Comparison of ENCODE assay signal across 8 cellular contexts in genomic region chr2:222305510-222306392, GRCh38. TPM values are rescaled to one million over a fixed set of nuclear protein-coding genes. Genes with fewer than 3 reads are reported as not detected.
DNase-seq lines count a peak whose midpoint lies in the region; TF ChIP-seq lines count a peak whose summit lies in the region.

No MANE protein-coding gene starts in this region.

- CTCF ChIA-PET in OCI-LY7 (lab: Charles Lee; ENCODE audit: unreplicated experiment): no interaction called here

- H3K79me2 ChIP-seq in OCI-LY7 (ENCODE audit: insufficient read depth, low read depth, low read length): no peaks in the 10 kb centered on the region

- TF ChIP-seq CTCF in chondrocyte (IDR thresholded peaks at IDR 0.05) (peak; percentile 21), OCI-LY7 (conservative IDR thresholded peaks at IDR 0.05; ENCODE audit: low read length) (no peak)

- no peak overlapping the region for H3K4me2 ChIP-seq in OCI-LY7 (ENCODE audit: low read length)

- peak overlapping the region; percentile 70 for H3K4me3 Mint-ChIP-seq in chondrocyte (ENCODE audit: unreplicated experiment)

- POLR2A ChIA-PET in OCI-LY7 (lab: Charles Lee): no interaction called here

- H3K36me3 ChIP-seq in OCI-LY7 (ENCODE audit: insufficient read depth, low read length): no peaks in the 10 kb centered on the region

- H3K9me3 Mint-ChIP-seq in chondrocyte (ENCODE audit: low read depth): no peaks in the 10 kb centered on the region

- no peak overlapping the region for H3K27ac Mint-ChIP-seq in chondrocyte (ENCODE audit: unreplicated experiment)

- intact Hi-C loops in OCI-LY7 (cut with micrococcal nuclease; ENCODE audit: unreplicated experiment): no loop called here

- DNase-seq in NCI-H2107 treated with DMSO at 0.1 percent for 48 hours (lab: John Stamatoyannopoulos, UW; ENCODE audit: unreplicated experiment): peak; percentile 16
- DNase-seq in NCI-H2107 (lab: John Stamatoyannopoulos, UW): no peak
- peak; percentile 46 for DNase-seq in M059J (ENCODE audit: low read depth)
- no peak for DNase-seq in chondrocyte (ENCODE audit: low spot score)
- peak; percentile 12 for DNase-seq in midbrain (lab: John Stamatoyannopoulos, UW)
- no peak for DNase-seq in HK-2 (ENCODE audit: unreplicated experiment)
- DNase-seq in OCI-LY7 (ENCODE audit: low spot score): no peak
- no peak for DNase-seq in effector CD4-positive, alpha-beta T cell

- peaks cover 13% of the 10 kb centered on the region for H3K36me3 Mint-ChIP-seq in chondrocyte (ENCODE audit: low read depth)

- H2AFZ ChIP-seq in OCI-LY7 (ENCODE audit: low read length): no peak overlapping the region

- no peaks in the 10 kb centered on the region for H3K9me2 ChIP-seq in OCI-LY7 (ENCODE audit: insufficient read depth, low read length)

- H3K4me1 ChIP-seq in OCI-LY7 (ENCODE audit: insufficient read depth, low read length, poor library complexity, severe bottlenecking): no peaks in the 10 kb centered on the region

- H3K9me3 ChIP-seq in OCI-LY7 (ENCODE audit: low read length): no peaks in the 10 kb centered on the region

- H3K27ac ChIP-seq in OCI-LY7 (ENCODE audit: low read depth, low read length, poor library complexity, severe bottlenecking): no peak overlapping the region

- no peaks in the 10 kb centered on the region for H4K20me1 ChIP-seq in OCI-LY7 (ENCODE audit: insufficient read depth, low read length)

- BruUV-seq in OCI-LY7 (replicated peaks; lab: Mats Ljungman, UMichigan): no TSS peak

- H3K27me3 Mint-ChIP-seq in chondrocyte (ENCODE audit: low read depth): peaks cover 95% of the 10 kb centered on the region

- H3K4me3 ChIP-seq in OCI-LY7 (ENCODE audit: low read depth, low read length, poor library complexity, severe bottlenecking): no peak overlapping the region

- peaks cover 30% of the 10 kb centered on the region for H3K4me1 Mint-ChIP-seq in chondrocyte (ENCODE audit: low read depth)

RNA-seq across cellular contexts. Expression of gene PAX3, which starts 7.0 kb away (rescaled TPM):
- total RNA-seq in M059J (2014; rRNA removed; shearing (Covaris generic)): 11.2 and 14.6 TPM in 2 replicates
- total RNA-seq in chondrocyte: 1.4 to 4.7 TPM (median 4.1 TPM) in 3 replicates
- total RNA-seq in OCI-LY7 (2014; rRNA removed; shearing (Covaris generic)): not detected in 2 replicates
- not detected in 2 replicates for total RNA-seq in OCI-LY7 (2022)

Comparison
In these comparisons a context has a peak if more than half of its experiments do, and no peak if none do; other contexts are left out.
1. DNase-seq: peak in NCI-H2107 treated with DMSO at 0.1 percent for 48 hours (single experiment), M059J (single experiment) and midbrain (single experiment); none in NCI-H2107 (single experiment), chondrocyte (single experiment), HK-2 (single experiment), OCI-LY7 (single experiment) and effector CD4-positive, alpha-beta T cell (single experiment).